8 cellular contexts compared by ENCODE assay signal in genomic region chr7:158815046-158815445, GRCh38. TPM values are rescaled to one million over a fixed set of nuclear protein-coding genes. Genes with fewer than 3 reads are reported as not detected.
DNase-seq lines count a peak whose midpoint lies in the region; ATAC-seq, FAIRE-seq and TF ChIP-seq lines count a peak whose summit lies in the region.

No MANE protein-coding gene starts in this region.

- no peak overlapping the region for H2AFZ ChIP-seq in neural progenitor cell (replicated peaks)

- peak overlapping the region; percentile 25 for H3K4me2 ChIP-seq in neural progenitor cell

- CTCF ChIA-PET in CD8-positive, alpha-beta memory T cell (lab: Charles Lee), result interaction anchor here (0.7 to 1.7 kb wide), 2 partner anchors 9 to 14 kb away, joined by 3 to 9 read pairs; partner anchors contain the start of gene ESYT2

- no peaks in the 10 kb centered on the region for H3K27me3 ChIP-seq in CD8-positive, alpha-beta memory T cell (ENCODE audit: insufficient read depth, low read length, poor library complexity, severe bottlenecking)
- H3K27me3 ChIP-seq in ectodermal cell (ENCODE audit: control insufficient read depth, insufficient read depth, low read length, poor library complexity, severe bottlenecking) (no peaks in the 10 kb centered on the region), neural progenitor cell (no peaks in the 10 kb centered on the region)

- no peak for DNase-seq in CD8-positive, alpha-beta memory T cell
- DNase-seq in NCI-H2029 (lab: John Stamatoyannopoulos, UW) (peak; percentile 58), neural progenitor cell (ENCODE audit: low spot score) (peak; percentile 33), inferior parietal cortex (ENCODE audit: extremely low spot score) (no peak), D721Med (ENCODE audit: insufficient read length, low spot score) (no peak), mucosa of descending colon (no peak), NCI-H146 (lab: John Stamatoyannopoulos, UW) (no peak)

- peak overlapping the region; percentile 37 to 85 (median 65) for H3K4me3 Mint-ChIP-seq in CD8-positive, alpha-beta memory T cell
- H3K4me3 Mint-ChIP-seq in neural progenitor cell, result no peak overlapping the region

- POLR2A ChIA-PET in CD8-positive, alpha-beta memory T cell (lab: Charles Lee), result interaction anchor here (1.3 to 1.4 kb wide), 2 partner anchors 9 to 13 kb away, joined by 4 to 5 read pairs; no protein-coding TSS in a partner anchor

- H3K27me3 Mint-ChIP-seq in CD8-positive, alpha-beta memory T cell, result no peaks in the 10 kb centered on the region
- no peaks in the 10 kb centered on the region for H3K27me3 Mint-ChIP-seq in neural progenitor cell (ENCODE audit: insufficient read depth, low read depth)

- H3K27ac ChIP-seq in CD8-positive, alpha-beta memory T cell (ENCODE audit: low read depth, low read length), result no peak overlapping the region
- H3K27ac ChIP-seq in ectodermal cell (ENCODE audit: insufficient read depth, low read depth, low read length, poor library complexity, severe bottlenecking), result peak overlapping the region; percentile 2
- peak overlapping the region; percentile 39 for H3K27ac ChIP-seq in neural progenitor cell

- 40 to 42% methylated on average over 8 of the region's 8 CpGs for WGBS in ectodermal cell, 2 experiments

- H3K4me3 ChIP-seq in CD8-positive, alpha-beta memory T cell (ENCODE audit: low read length), result no peak overlapping the region
- H3K4me3 ChIP-seq in ectodermal cell (ENCODE audit: insufficient read depth, low read depth, low read length), result no peak overlapping the region
- H3K4me3 ChIP-seq in neural progenitor cell, result no peak overlapping the region
- no peak overlapping the region for H3K4me3 ChIP-seq in mucosa of descending colon

- peaks cover 94% of the 10 kb centered on the region for H3K4me1 ChIP-seq in CD8-positive, alpha-beta memory T cell (ENCODE audit: insufficient read depth, low read length)
- H3K4me1 ChIP-seq in ectodermal cell (ENCODE audit: control insufficient read depth, insufficient read depth, low read length), result peaks cover 56% of the 10 kb centered on the region
- peaks cover 40% of the 10 kb centered on the region for H3K4me1 ChIP-seq in neural progenitor cell
- peaks cover 63% of the 10 kb centered on the region for H3K4me1 ChIP-seq in mucosa of descending colon (ENCODE audit: low read depth)

- ATAC-seq in mucosa of descending colon, result no peak

- H3K27ac Mint-ChIP-seq in CD8-positive, alpha-beta memory T cell, result peak overlapping the region; percentile 89 to 100 (median 98)
- no peak overlapping the region for H3K27ac Mint-ChIP-seq in neural progenitor cell

- H3K4me1 Mint-ChIP-seq in CD8-positive, alpha-beta memory T cell, result peaks cover 96 to 100% (median 99%) of the 10 kb centered on the region in 3 donors
- peaks cover 42% of the 10 kb centered on the region for H3K4me1 Mint-ChIP-seq in neural progenitor cell

- no peak for FAIRE-seq in D721Med (lab: Jason Lieb, UNC)

- peaks cover 7 to 19% (median 16%) of the 10 kb centered on the region in 3 donors for H3K36me3 Mint-ChIP-seq in CD8-positive, alpha-beta memory T cell
- peaks cover 4% of the 10 kb centered on the region for H3K36me3 Mint-ChIP-seq in neural progenitor cell

- H3K9me3 ChIP-seq in CD8-positive, alpha-beta memory T cell (ENCODE audit: low read length), result no peaks in the 10 kb centered on the region
- no peaks in the 10 kb centered on the region for H3K9me3 ChIP-seq in ectodermal cell (ENCODE audit: control insufficient read depth, low read length)
- no peaks in the 10 kb centered on the region for H3K9me3 ChIP-seq in neural progenitor cell (ENCODE audit: low read depth)
- H3K9me3 ChIP-seq in mucosa of descending colon, result no peaks in the 10 kb centered on the region

- peaks cover 91% of the 10 kb centered on the region for H3K79me2 ChIP-seq in neural progenitor cell (ENCODE audit: low read depth)

- intact Hi-C loops in mucosa of descending colon (cut with DNase I, micrococcal nuclease), result no loop called here

- H4K20me1 ChIP-seq in neural progenitor cell (ENCODE audit: low read depth), result no peaks in the 10 kb centered on the region

- no peaks in the 10 kb centered on the region for H3K36me3 ChIP-seq in CD8-positive, alpha-beta memory T cell (ENCODE audit: insufficient read depth, low read length)
- H3K36me3 ChIP-seq in ectodermal cell (ENCODE audit: control insufficient read depth, insufficient read depth, low read length) (no peaks in the 10 kb centered on the region), neural progenitor cell (no peaks in the 10 kb centered on the region), mucosa of descending colon (ENCODE audit: low read depth) (no peaks in the 10 kb centered on the region)

- peaks cover 15% of the 10 kb centered on the region for H3F3A ChIP-seq in neural progenitor cell (ENCODE audit: low read depth)

- no peak overlapping the region for H3K9ac ChIP-seq in neural progenitor cell

- no peak for TF ChIP-seq CTCF in neural progenitor cell (IDR thresholded peaks at IDR 0.05)
- TF ChIP-seq CTCF in D721Med (IDR thresholded peaks at IDR 0.05; ENCODE audit: insufficient read depth, missing control alignments), result no peak
- TF ChIP-seq CTCF in mucosa of descending colon (IDR thresholded peaks at IDR 0.05), result no peak

- peaks cover 0 to 2% (median 0%) of the 10 kb centered on the region in 5 donors for H3K9me3 Mint-ChIP-seq in CD8-positive, alpha-beta memory T cell
- peaks cover 3% of the 10 kb centered on the region for H3K9me3 Mint-ChIP-seq in neural progenitor cell

RNA-seq across cellular contexts. Expression of gene ESYT2, which starts 14.3 kb away (rescaled TPM):
- 10 to 100 TPM; 55.6 to 56.1 TPM for total RNA-seq in CD8-positive, alpha-beta memory T cell
- polyA plus RNA-seq in CD8-positive, alpha-beta memory T cell, result 99.4 TPM
- 21.8 TPM for polyA plus RNA-seq in ectodermal cell (2013, experiment 1 of 4)
- polyA plus RNA-seq in ectodermal cell (2013, experiment 2 of 4), result 24.6 TPM
- polyA plus RNA-seq in ectodermal cell (2013, experiment 3 of 4), result 18.9 TPM
- polyA plus RNA-seq in ectodermal cell (2013, experiment 4 of 4), result 19.9 TPM
- total RNA-seq in neural progenitor cell (ENCODE audit: low replicate concordance) (33.4 and 39.3 TPM in 2 replicates), mucosa of descending colon (10 to 100 TPM; 66.8 to 89.3 (median 69.0) TPM)

RNA-seq across cellular contexts. Expression of gene DYNC2I1, which starts 41.3 kb away (rescaled TPM):
- total RNA-seq in CD8-positive, alpha-beta memory T cell, result 10 to 100 TPM in 1 of 2 experiments, 1 to 10 TPM in 1; 9.8 to 10.6 TPM
- polyA plus RNA-seq in CD8-positive, alpha-beta memory T cell, result 22.7 TPM
- 26.2 TPM for polyA plus RNA-seq in ectodermal cell (2013, experiment 1 of 4)
- 21.4 TPM for polyA plus RNA-seq in ectodermal cell (2013, experiment 2 of 4)
- 15.1 TPM for polyA plus RNA-seq in ectodermal cell (2013, experiment 3 of 4)
- 16.7 TPM for polyA plus RNA-seq in ectodermal cell (2013, experiment 4 of 4)
- total RNA-seq in neural progenitor cell (ENCODE audit: low replicate concordance) (12.9 and 15.8 TPM in 2 replicates), mucosa of descending colon (10 to 100 TPM; 19.2 to 31.6 (median 30.8) TPM)

Comparison
In these comparisons a context has a peak if more than half of its experiments do, and no peak if none do; other contexts are left out.
1. DNase-seq: peak in NCI-H2029 (single experiment) and neural progenitor cell (single experiment); none in CD8-positive, alpha-beta memory T cell (0 of 5), inferior parietal cortex (single experiment), D721Med (single experiment), mucosa of descending colon (0 of 3) and NCI-H146 (single experiment).